Comparison of ENCODE assay signal across 27 cellular contexts in the genomic region with DNA sequence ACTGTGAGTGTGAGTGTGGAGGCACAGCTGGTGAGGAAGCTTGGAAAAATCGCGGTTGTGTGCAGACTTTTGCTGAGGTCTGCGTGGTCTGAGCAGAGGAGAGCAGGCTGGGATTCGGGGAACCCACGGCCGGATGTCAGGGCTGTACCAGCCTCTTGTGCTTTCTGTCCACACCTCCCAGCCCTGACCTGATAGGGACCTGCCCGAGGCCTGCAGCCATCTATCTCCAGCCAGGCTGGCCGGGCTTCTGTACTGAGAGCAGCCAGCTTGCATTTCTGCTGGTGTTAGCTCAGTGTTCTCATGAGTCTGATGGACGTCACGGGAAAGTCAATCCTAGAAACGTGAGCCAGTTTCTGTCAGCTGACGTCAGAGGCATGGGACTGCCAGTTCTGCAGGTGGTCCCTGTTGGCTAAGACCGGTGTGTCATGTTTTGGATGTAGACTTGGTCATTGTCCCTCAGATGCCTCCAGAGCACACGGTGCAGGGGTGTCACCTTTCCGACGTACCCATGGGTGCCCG.
DNase-seq lines count a peak whose midpoint lies in the region; ATAC-seq, FAIRE-seq and TF ChIP-seq lines count a peak whose summit lies in the region.
"Had no signal": no experiment of that assay in that cellular context is flagged by ENCODE, and none has a peak within 500 bp of the region (broad histone marks: within the 10 kb centered on the region; RNA-seq: fewer than 3 reads in every experiment).

No MANE protein-coding gene starts in this region.

- H2AK5ac ChIP-seq in mesendoderm (ENCODE audit: low read length) = no peak overlapping the region

- TF ChIP-seq POLR2A in GM12891 (IDR thresholded peaks at IDR 0.05; ENCODE audit: low read depth, low read length) (no peak), K562 (conservative IDR thresholded peaks at IDR 0.05) (no peak), heart left ventricle (IDR thresholded peaks at IDR 0.05) (no peak)

- H3K9me3 ChIP-seq in K562 (replicated peaks; ENCODE audit: control insufficient read depth, insufficient read depth, low read depth, low read length) (no peaks in the 10 kb centered on the region), heart left ventricle (no peaks in the 10 kb centered on the region)
- H3K9me3 ChIP-seq: Caco-2, colonic mucosa, HAP-1, lower lobe of right lung, prostate gland had no signal

- FAIRE-seq in GM12891 (lab: Jason Lieb, UNC) = peak; percentile 67
- FAIRE-seq in K562 (lab: Jason Lieb, UNC) = no peak
- FAIRE-seq in RCC 7860 (lab: Jason Lieb, UNC) = no peak
- FAIRE-seq: TTC549 had no signal

- 95% methylated on average over 15 of the region's 17 CpGs for WGBS in K562 (ENCODE audit: insufficient coverage, low coverage, missing lambda C conversion rate)
- 56 to 78% (median 75%) methylated on average over 12 to 17 of the region's 17 CpGs for WGBS in heart left ventricle, 4 donors
- WGBS in mesendoderm (ENCODE audit: extremely low coverage, insufficient coverage, low lambda C conversion rate) = no CpG with 5 or more reads among the region's 17 CpGs

- no peaks in the 10 kb centered on the region for H4K20me1 ChIP-seq in K562 (replicated peaks; ENCODE audit: control insufficient read depth, insufficient read depth, low read length)

- no peak overlapping the region for H2BK120ac ChIP-seq in mesendoderm (ENCODE audit: low read depth, low read length)

- H3K79me2 ChIP-seq in K562 (ENCODE audit: control insufficient read depth, insufficient read depth, low read length) (0 out of 3 replicates have a peak, but pooled peaks cover 2% of the 10 kb centered on the region), mesendoderm (ENCODE audit: control insufficient read depth, insufficient read depth, low read length) (no peaks in the 10 kb centered on the region)

- no peak overlapping the region for H4K8ac ChIP-seq in mesendoderm (ENCODE audit: low read depth, low read length)

- H3K18ac ChIP-seq in mesendoderm (ENCODE audit: low read length) = no peak overlapping the region

- DNase-seq in GM12891 (ENCODE audit: insufficient read length, low spot score) = no peak
- no peak for DNase-seq in K562 (ENCODE audit: extremely low read depth in 1 of 4, low spot score in 3 of 4)
- DNase-seq in heart left ventricle = peak in 2 of 5 donors; percentile 55 to 86
- DNase-seq in sciatic nerve (ENCODE audit: low spot score) = no peak
- DNase-seq in RCC 7860 (ENCODE audit: low spot score) = no peak
- DNase-seq in NK-92 (lab: John Stamatoyannopoulos, UW; ENCODE audit: unreplicated experiment) = no peak
- no peak for DNase-seq in mesendoderm
- DNase-seq: activated CD4-positive, alpha-beta T cell treated with anti-CD3 and anti-CD28 coated beads, Interleukin-2, amount 50 U/mL, for 4 hours; activated naive CD4-positive, alpha-beta T cell treated with anti-CD3 and anti-CD28 coated beads for 36 hours; Caco-2; colonic mucosa; DMS53; effector memory CD8-positive, alpha-beta T cell; erythroblast; IMR-90; lower lobe of right lung; naive thymus-derived CD4-positive, alpha-beta T cell; NCI-H1092 treated with DMSO at 0.1 percent for 48 hours; NCI-H187 treated with DMSO at 0.1 percent for 48 hours; NCI-H2171; NCI-H510A; stimulated activated naive B cell treated with anti-CD40 and anti-IgM and Interleukin-4, amounts not matched to agents 10 μg/mL and 1 μg/mL and 100 μg/mL, for 72 hours had no signal

- peaks cover 3% of the 10 kb centered on the region for H3K9me1 ChIP-seq in K562 (ENCODE audit: control insufficient read depth, insufficient read depth, low read length)

- H2BK5ac ChIP-seq in mesendoderm (ENCODE audit: low read length) = no peak overlapping the region

- no TSS peak for BruUV-seq in K562 (replicated peaks; lab: Mats Ljungman, UMichigan)

- in situ Hi-C loops in K562 (cut with MboI) = no loop called here

- H4K5ac ChIP-seq in mesendoderm (ENCODE audit: low read length) = no peak overlapping the region

- peaks cover 5 to 39% of the 10 kb centered on the region in 2 experiments; a peak in 3 of 5 replicates for H3K4me1 ChIP-seq in K562 (replicated peaks in 1 of 2; ENCODE audit: control insufficient read depth in 2 of 2, insufficient read depth in 2 of 2, low read length in 2 of 2)
- H3K4me1 ChIP-seq in heart left ventricle = peaks cover 0 to 28% (median 6%) of the 10 kb centered on the region in 12 donors
- no peaks in the 10 kb centered on the region for H3K4me1 ChIP-seq in mesendoderm (ENCODE audit: control insufficient read depth, low read depth, low read length)
- H3K4me1 ChIP-seq: Caco-2, colonic mucosa, HAP-1, prostate gland had no signal

- H3K56ac ChIP-seq in mesendoderm (ENCODE audit: low read length) = no peak overlapping the region

- TF ChIP-seq RAD21 in K562 (CRISPR knock-in tag; conservative IDR thresholded peaks at IDR 0.05 in 1 of 2, IDR thresholded peaks at IDR 0.05 in 1 of 2) = no peak

- H3K36me3 ChIP-seq in K562 (ENCODE audit: control insufficient read depth, insufficient read depth, low read length) (peaks cover 34% of the 10 kb centered on the region; the same call in 2 of the 3 replicates), heart left ventricle (peaks cover 0 to 47% (median 13%) of the 10 kb centered on the region in 9 donors), mesendoderm (ENCODE audit: control insufficient read depth, insufficient read depth, low read length) (peaks cover 3% of the 10 kb centered on the region)
- H3K36me3 ChIP-seq: colonic mucosa, prostate gland had no signal

- H3K4me2 ChIP-seq in K562 (ENCODE audit: insufficient read depth, low read length) = no peak overlapping the region
- H3K4me2 ChIP-seq in mesendoderm (ENCODE audit: low read length) = no peak overlapping the region

- no peaks in the 10 kb centered on the region for H3K79me1 ChIP-seq in mesendoderm (ENCODE audit: low read length)

- ATAC-seq in K562 (no peak), heart left ventricle (peak; percentile 73 to 92 (median 89)), sciatic nerve (peak; percentile 51)
- ATAC-seq: activated CD4-positive, CD25-positive, alpha-beta regulatory T cell treated with anti-CD3 and anti-CD28 coated beads, Interleukin-2, amount 50 U/mL, for 24 hours; effector memory CD8-positive, alpha-beta T cell; SK-N-SH treated with all-trans-retinoic acid at 6 μM for 48 hours had no signal

- no peak overlapping the region for H2AFZ ChIP-seq in K562 (ENCODE audit: low read depth, low read length)

- H3K27ac ChIP-seq in K562 (ENCODE audit: extremely low read depth, low read depth, low read length) (peak overlapping the region; percentile 28; the same call in 1 of the 3 replicates), heart left ventricle (peak overlapping the region in 3 of 12 donors; percentile 22 to 53 (median 46)), mesendoderm (ENCODE audit: low read depth, low read length) (no peak overlapping the region)
- H3K27ac ChIP-seq: colonic mucosa, lower lobe of right lung, prostate gland had no signal

- no peak overlapping the region for H3K4me3 ChIP-seq in K562
- no peak overlapping the region for H3K4me3 ChIP-seq in heart left ventricle
- H3K4me3 ChIP-seq in mesendoderm (ENCODE audit: low read length) = no peak overlapping the region
- H3K4me3 ChIP-seq: colonic mucosa, HAP-1, lower lobe of right lung, prostate gland had no signal

- intact Hi-C loops in K562 (cut with micrococcal nuclease) = no loop called here
- intact Hi-C loops in heart left ventricle (cut with DNase I) = loop anchor here in 5 of 10 donors (5.0 kb wide), 2 partner anchors 35 to 130 kb away; no protein-coding TSS in a partner anchor
- intact Hi-C loops in sciatic nerve (cut with DNase I) = no loop called here

- no peak for TF ChIP-seq EP300 in K562 (IDR thresholded peaks at IDR 0.05; ENCODE audit: low read length)

- TF ChIP-seq CTCF in K562 (IDR thresholded peaks at IDR 0.05 in 2 of 3, conservative IDR thresholded peaks at IDR 0.05 in 1 of 3; ENCODE audit: insufficient read depth in 2 of 3, low read depth in 1 of 3, low read length in 3 of 3) = no peak
- no peak for TF ChIP-seq CTCF in heart left ventricle (IDR thresholded peaks at IDR 0.05)

- POLR2A ChIA-PET in K562 (lab: Yijun Ruan, JAX) = interaction anchor here (0.6 kb wide), 1 partner anchor 285 kb away, joined by 6 read pairs; no protein-coding TSS in a partner anchor

- H3K27me3 ChIP-seq in K562 (ENCODE audit: control insufficient read depth in 2 of 2, insufficient read depth in 2 of 2, low read length in 2 of 2) (no peaks in the 10 kb centered on the region), heart left ventricle (no peaks in the 10 kb centered on the region), mesendoderm (ENCODE audit: insufficient read depth, low read length, poor library complexity) (no peaks in the 10 kb centered on the region)
- H3K27me3 ChIP-seq: colonic mucosa had no signal

- H3K23ac ChIP-seq in mesendoderm (ENCODE audit: low read length) = no peak overlapping the region

- H3K9ac ChIP-seq in K562 (ENCODE audit: insufficient read depth in 1 of 2, low read depth in 2 of 2, low read length in 2 of 2) (peak overlapping the region in 1 of 2 experiments; percentile 40; a peak in 1 of 4 replicates), mesendoderm (ENCODE audit: low read length) (no peak overlapping the region)

- no peak overlapping the region for H2BK15ac ChIP-seq in mesendoderm (replicated peaks; ENCODE audit: low read depth)

- H3K4ac ChIP-seq in mesendoderm (ENCODE audit: low read depth, low read length) = no peak overlapping the region

- CTCF ChIA-PET in K562 (lab: Yijun Ruan, JAX; ENCODE audit: low intra/inter-chr PET ratio) = no interaction called here

TF ChIP-seq in GM12891, 5 proteins besides CTCF, POLR2A, EP300 and RAD21:
- TF ChIP-seq TAF1 (IDR thresholded peaks at IDR 0.05; ENCODE audit: low read depth, low read length) (no peak), SPI1 (IDR thresholded peaks at IDR 0.05; ENCODE audit: low read depth, low read length) (no peak), PAX5 (IDR thresholded peaks at IDR 0.05; ENCODE audit: insufficient read depth, low read length, severe bottlenecking) (no peak), POU2F2 (IDR thresholded peaks at IDR 0.05; ENCODE audit: low read depth, low read length) (no peak), POLR2AphosphoS5 (IDR thresholded peaks at IDR 0.05; ENCODE audit: low read depth, low read length) (no peak)

TF ChIP-seq in K562, 482 proteins besides CTCF, POLR2A, EP300 and RAD21 (continues in another document):
- TF ChIP-seq FOXK1 (CRISPR knock-in tag; IDR thresholded peaks at IDR 0.05; ENCODE audit: borderline replicate concordance) (no peak), HSF4 (CRISPR knock-in tag; IDR thresholded peaks at IDR 0.05; ENCODE audit: borderline replicate concordance) (no peak)
